15 cellular contexts compared by ENCODE assay signal in genomic region chr1:181133969-181134418, GRCh38. TPM values are rescaled to one million over a fixed set of nuclear protein-coding genes. Genes with fewer than 3 reads are reported as not detected.
DNase-seq lines count a peak whose midpoint lies in the region; ATAC-seq and TF ChIP-seq lines count a peak whose summit lies in the region.
"Had no signal": no experiment of that assay in that cellular context is flagged by ENCODE, and none has a peak within 500 bp of the region (broad histone marks: within the 10 kb centered on the region; RNA-seq: fewer than 3 reads in every experiment).

No MANE protein-coding gene starts in this region.

- no peaks in the 10 kb centered on the region for H3K9me2 ChIP-seq in PC-9 (ENCODE audit: insufficient read depth)

- no peak for DNase-seq in activated T-cell treated with anti-CD3 and anti-CD28 coated beads, Interleukin-2, amount 50 U/mL, for 24 hours
- DNase-seq in activated T-cell treated with anti-CD3 and anti-CD28 coated beads, Interleukin-2, amount 50 U/mL, for 72 hours: no peak
- DNase-seq in PC-9 (no peak), epithelial cell of prostate (ENCODE audit: low read depth, low spot score) (no peak), NCI-H2029 (lab: John Stamatoyannopoulos, UW) (no peak), prostate gland (ENCODE audit: low spot score) (no peak), upper lobe of right lung (no peak)
- DNase-seq: DMS 273 treated with DMSO at 0.1 percent for 48 hours, NCI-H1105 treated with DMSO at 0.1 percent for 48 hours, NCI-H345, T-cell had no signal

- intact Hi-C loops in PC-9 (cut with micrococcal nuclease; ENCODE audit: unreplicated experiment) (no loop called here), prostate gland (cut with DNase I) (no loop called here), upper lobe of right lung (cut with DNase I) (no loop called here)

- no peaks in the 10 kb centered on the region for H4K20me1 ChIP-seq in PC-9 (ENCODE audit: insufficient read depth)

- H3K27ac ChIP-seq in PC-9 (peak overlapping the region; percentile 92), epithelial cell of prostate (peak overlapping the region; percentile 97), prostate gland (no peak overlapping the region), upper lobe of right lung (no peak overlapping the region)

- H3K9me3 Mint-ChIP-seq in activated T-cell treated with anti-CD3 and anti-CD28 coated beads, Interleukin-2, amount 50 U/mL, for 24 hours: no peaks in the 10 kb centered on the region
- no peaks in the 10 kb centered on the region for H3K9me3 Mint-ChIP-seq in activated T-cell treated with anti-CD3 and anti-CD28 coated beads, Interleukin-2, amount 50 U/mL, for 72 hours
- no peaks in the 10 kb centered on the region for H3K9me3 Mint-ChIP-seq in stimulated activated memory B cell treated with anti-CD40 and anti-IgM and Interleukin-4, amounts not matched to agents 10 μg/mL and 1 μg/mL and 100 μg/mL, for 72 hours
- H3K9me3 Mint-ChIP-seq: activated naive CD4-positive, alpha-beta T cell treated with anti-CD3 and anti-CD28 coated beads for 36 hours; T-cell had no signal

- H3K4me1 ChIP-seq in PC-9 (replicated peaks; ENCODE audit: insufficient read depth): peaks cover 71% of the 10 kb centered on the region
- no peaks in the 10 kb centered on the region for H3K4me1 ChIP-seq in prostate gland (replicated peaks)
- H3K4me1 ChIP-seq in upper lobe of right lung: peaks cover 46% of the 10 kb centered on the region

- CTCF ChIA-PET in PC-9 (lab: Charles Lee): no interaction called here

- no peaks in the 10 kb centered on the region for H3K79me2 ChIP-seq in PC-9 (ENCODE audit: low read depth)

- H3K4me2 ChIP-seq in PC-9: peak overlapping the region; percentile 70

- WGBS in prostate gland: 94% methylated on average over 12 of the region's 12 CpGs

- no peak for TF ChIP-seq POLR2A in prostate gland (IDR thresholded peaks at IDR 0.05)

- H3K27ac Mint-ChIP-seq in activated T-cell treated with anti-CD3 and anti-CD28 coated beads, Interleukin-2, amount 50 U/mL, for 24 hours: peak overlapping the region; percentile 63
- H3K27ac Mint-ChIP-seq in activated T-cell treated with anti-CD3 and anti-CD28 coated beads, Interleukin-2, amount 50 U/mL, for 72 hours: no peak overlapping the region
- peak overlapping the region; percentile 100 for H3K27ac Mint-ChIP-seq in stimulated activated memory B cell treated with anti-CD40 and anti-IgM and Interleukin-4, amounts not matched to agents 10 μg/mL and 1 μg/mL and 100 μg/mL, for 72 hours

- no peaks in the 10 kb centered on the region for H3K36me3 ChIP-seq in PC-9 (ENCODE audit: low read depth)
- H3K36me3 ChIP-seq in prostate gland: no peaks in the 10 kb centered on the region
- no peaks in the 10 kb centered on the region for H3K36me3 ChIP-seq in upper lobe of right lung
- H3K36me3 ChIP-seq: tibial artery had no signal

- H3K27me3 Mint-ChIP-seq in activated T-cell treated with anti-CD3 and anti-CD28 coated beads, Interleukin-2, amount 50 U/mL, for 24 hours: peaks cover 8% of the 10 kb centered on the region
- peaks cover 12% of the 10 kb centered on the region for H3K27me3 Mint-ChIP-seq in activated T-cell treated with anti-CD3 and anti-CD28 coated beads, Interleukin-2, amount 50 U/mL, for 72 hours (ENCODE audit: low read depth)
- no peaks in the 10 kb centered on the region for H3K27me3 Mint-ChIP-seq in stimulated activated memory B cell treated with anti-CD40 and anti-IgM and Interleukin-4, amounts not matched to agents 10 μg/mL and 1 μg/mL and 100 μg/mL, for 72 hours

- POLR2A ChIA-PET in PC-9 (lab: Charles Lee; ENCODE audit: unreplicated experiment): no interaction called here

- H3K4me3 ChIP-seq in PC-9 (no peak overlapping the region), prostate gland (no peak overlapping the region), upper lobe of right lung (no peak overlapping the region)
- H3K4me3 ChIP-seq: lung, tibial artery had no signal

- no peak overlapping the region for H3K4me3 Mint-ChIP-seq in activated T-cell treated with anti-CD3 and anti-CD28 coated beads, Interleukin-2, amount 50 U/mL, for 24 hours
- peak overlapping the region in 1 of 2 donors; percentile 89 for H3K4me3 Mint-ChIP-seq in activated T-cell treated with anti-CD3 and anti-CD28 coated beads, Interleukin-2, amount 50 U/mL, for 72 hours
- peak overlapping the region; percentile 53 for H3K4me3 Mint-ChIP-seq in stimulated activated memory B cell treated with anti-CD40 and anti-IgM and Interleukin-4, amounts not matched to agents 10 μg/mL and 1 μg/mL and 100 μg/mL, for 72 hours

- peaks cover 61% of the 10 kb centered on the region for H3K4me1 Mint-ChIP-seq in activated T-cell treated with anti-CD3 and anti-CD28 coated beads, Interleukin-2, amount 50 U/mL, for 24 hours (ENCODE audit: low read depth)
- H3K4me1 Mint-ChIP-seq in activated T-cell treated with anti-CD3 and anti-CD28 coated beads, Interleukin-2, amount 50 U/mL, for 72 hours (ENCODE audit: low read depth): peaks cover 59% of the 10 kb centered on the region
- peaks cover 96% of the 10 kb centered on the region for H3K4me1 Mint-ChIP-seq in stimulated activated memory B cell treated with anti-CD40 and anti-IgM and Interleukin-4, amounts not matched to agents 10 μg/mL and 1 μg/mL and 100 μg/mL, for 72 hours

- H2AFZ ChIP-seq in PC-9: no peak overlapping the region

- H3F3A ChIP-seq in PC-9 (ENCODE audit: insufficient read depth, low read depth): peaks cover 34% of the 10 kb centered on the region

- no peaks in the 10 kb centered on the region for H3K36me3 Mint-ChIP-seq in activated T-cell treated with anti-CD3 and anti-CD28 coated beads, Interleukin-2, amount 50 U/mL, for 24 hours (ENCODE audit: low read depth)
- no peaks in the 10 kb centered on the region for H3K36me3 Mint-ChIP-seq in activated T-cell treated with anti-CD3 and anti-CD28 coated beads, Interleukin-2, amount 50 U/mL, for 72 hours (ENCODE audit: insufficient read depth in 2 of 2)
- H3K36me3 Mint-ChIP-seq in stimulated activated memory B cell treated with anti-CD40 and anti-IgM and Interleukin-4, amounts not matched to agents 10 μg/mL and 1 μg/mL and 100 μg/mL, for 72 hours: peaks cover 2% of the 10 kb centered on the region
- H3K36me3 Mint-ChIP-seq: T-cell had no signal

- no peak for TF ChIP-seq CTCF in PC-9 (conservative IDR thresholded peaks at IDR 0.05)
- no peak for TF ChIP-seq CTCF in prostate gland (IDR thresholded peaks at IDR 0.05)
- no peak for TF ChIP-seq CTCF in upper lobe of right lung (IDR thresholded peaks at IDR 0.05)

- H3K9me3 ChIP-seq in PC-9 (ENCODE audit: insufficient read depth, low read depth): no peaks in the 10 kb centered on the region
- no peaks in the 10 kb centered on the region for H3K9me3 ChIP-seq in prostate gland
- H3K9me3 ChIP-seq in upper lobe of right lung: no peaks in the 10 kb centered on the region
- H3K9me3 ChIP-seq: tibial artery had no signal

- ATAC-seq in activated T-cell treated with anti-CD3 and anti-CD28 coated beads, Interleukin-2, amount 50 U/mL, for 72 hours (replicated peaks in 1 of 2): no peak
- ATAC-seq in stimulated activated memory B cell treated with anti-CD40 and anti-IgM and Interleukin-4, amounts not matched to agents 10 μg/mL and 1 μg/mL and 100 μg/mL, for 72 hours: no peak
- ATAC-seq in upper lobe of right lung: no peak

- BruUV-seq in PC-9 (replicated peaks; lab: Mats Ljungman, UMichigan): no TSS peak

- H3K27me3 ChIP-seq in PC-9 (ENCODE audit: insufficient read depth, low read depth): no peaks in the 10 kb centered on the region
- H3K27me3 ChIP-seq in prostate gland (replicated peaks; ENCODE audit: insufficient read depth): no peaks in the 10 kb centered on the region
- no peaks in the 10 kb centered on the region for H3K27me3 ChIP-seq in upper lobe of right lung
- H3K27me3 ChIP-seq: tibial artery had no signal

RNA-seq across cellular contexts. Expression of gene IER5, which starts 45.5 kb away (rescaled TPM):
- 10 to 100 TPM; 71.8 to 72.2 TPM for total RNA-seq in activated T-cell treated with anti-CD3 and anti-CD28 coated beads, Interleukin-2, amount 50 U/mL, for 72 hours
- total RNA-seq in PC-9 (2021) (21.2 and 23.4 TPM in 2 replicates), prostate gland (10 to 100 TPM; 10.3 to 14.3 TPM), upper lobe of right lung (32.0 TPM)

Comparison
In these comparisons a context has a peak if more than half of its experiments do, and no peak if none do; other contexts are left out.
1. H3K27ac ChIP-seq: peak in PC-9 (single experiment) and epithelial cell of prostate (single experiment); none in prostate gland (0 of 2) and upper lobe of right lung (single experiment).